Comparison of ENCODE assay signal across 8 cellular contexts in the genomic region with DNA sequence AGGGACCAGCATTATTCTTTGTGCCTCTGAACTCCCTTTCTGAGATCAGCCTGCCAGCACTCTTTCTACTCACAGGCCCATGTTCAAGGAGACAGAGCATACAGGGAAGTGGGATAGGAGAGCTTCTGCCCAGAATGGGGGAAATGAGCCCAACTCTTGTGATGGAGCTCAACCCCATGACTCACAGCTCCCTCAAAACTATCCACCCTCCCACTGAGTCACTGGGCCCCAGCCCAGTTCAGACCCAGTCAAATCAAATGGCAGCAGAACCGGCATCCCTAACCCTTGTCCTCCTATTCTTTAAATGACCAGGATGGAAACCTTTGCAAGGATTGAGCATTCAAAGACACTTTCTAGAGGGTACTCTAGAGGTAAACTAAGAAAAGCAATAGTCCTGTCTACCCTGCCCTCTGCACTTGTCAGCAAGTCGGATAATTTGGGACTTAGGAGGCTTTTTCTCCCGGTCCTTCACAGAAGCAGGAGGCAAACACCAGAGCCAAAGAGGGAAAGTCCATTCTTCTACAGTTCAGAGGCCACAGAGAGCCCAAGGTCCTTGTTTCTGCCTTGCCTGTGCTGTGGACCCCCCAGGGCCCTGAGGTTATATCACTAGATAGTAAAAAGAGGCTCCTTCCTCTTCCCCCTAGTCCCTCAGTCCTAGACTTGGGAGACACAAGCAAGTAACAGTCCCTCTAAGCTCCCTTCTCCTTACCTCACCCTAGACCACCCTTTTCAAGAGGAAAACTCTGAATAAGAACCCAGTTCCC. TPM values are rescaled to one million over a fixed set of nuclear protein-coding genes. Genes with fewer than 3 reads are reported as not detected.
DNase-seq lines count a peak whose midpoint lies in the region; ATAC-seq and TF ChIP-seq lines count a peak whose summit lies in the region.

No MANE protein-coding gene starts in this region.

- H3K27me3 ChIP-seq in prostate gland (replicated peaks; ENCODE audit: insufficient read depth) = no peaks in the 10 kb centered on the region

- peaks cover 7 to 8% of the 10 kb centered on the region in 2 donors for H3K36me3 ChIP-seq in prostate gland

- DNase-seq in GM04504 (ENCODE audit: low read depth) (peak; percentile 64), fibroblast of pulmonary artery (ENCODE audit: low read depth) (peak; percentile 67), prostate gland (ENCODE audit: low spot score) (no peak), NCI-H1694 treated with DMSO at 0.1 percent for 48 hours (lab: John Stamatoyannopoulos, UW) (no peak)

- H3K4me3 ChIP-seq in WI38 (ENCODE audit: low read depth, low read length) = peak overlapping the region; percentile 19
- peak overlapping the region; percentile 47 for H3K4me3 ChIP-seq in fibroblast of pulmonary artery (replicated peaks; ENCODE audit: low read depth, low read length)
- H3K4me3 ChIP-seq in prostate gland = no peak overlapping the region

- TF ChIP-seq CTCF in WI38 (IDR thresholded peaks at IDR 0.05; ENCODE audit: low read depth, low read length) (no peak), fibroblast of pulmonary artery (IDR thresholded peaks at IDR 0.05; ENCODE audit: low read length, missing control alignments) (no peak), prostate gland (IDR thresholded peaks at IDR 0.05) (no peak)

- no peaks in the 10 kb centered on the region for H3K9me3 ChIP-seq in prostate gland

- H3K27ac ChIP-seq in prostate gland = peak overlapping the region; percentile 63 to 72

- no peak for ATAC-seq in GM19035 (IDR thresholded peaks at IDR 0.05; ENCODE audit: unreplicated experiment)
- ATAC-seq in GM18502 (IDR thresholded peaks at IDR 0.05; ENCODE audit: poor library complexity, unreplicated experiment) = no peak
- no peak for ATAC-seq in GM18505 (IDR thresholded peaks at IDR 0.05; ENCODE audit: unreplicated experiment)

- 76% methylated on average over 3 of the region's 3 CpGs for WGBS in prostate gland

- TF ChIP-seq POLR2A in prostate gland (IDR thresholded peaks at IDR 0.05) (no peak), GM18505 (IDR thresholded peaks at IDR 0.05; ENCODE audit: borderline replicate concordance, extremely low read depth, insufficient read depth, insufficient read length) (no peak)

- intact Hi-C loops in prostate gland (cut with DNase I) = loop anchor here (10.0 kb wide), 3 partner anchors 52 to 622 kb away; a partner anchor contains a TSS

- peaks cover 15% of the 10 kb centered on the region for H3K4me1 ChIP-seq in prostate gland (replicated peaks)

RNA-seq across cellular contexts. Expression of a gene that starts 3.2 kb away (rescaled TPM):
- 10 to 100 TPM; 15.9 to 21.3 TPM for total RNA-seq in prostate gland

RNA-seq across cellular contexts. Expression of a gene that starts 9.5 kb away (rescaled TPM):
- 100 to 1,000 TPM; 100 to 114 TPM for total RNA-seq in prostate gland

RNA-seq across cellular contexts. Expression of a gene that starts 16.0 kb away (rescaled TPM):
- total RNA-seq in prostate gland = 10 to 100 TPM; 29.9 to 30.7 TPM

RNA-seq across cellular contexts. Expression of a gene that starts 32.7 kb away (rescaled TPM):
- total RNA-seq in prostate gland = 10 to 100 TPM; 12.9 to 16.8 TPM

RNA-seq across cellular contexts. Expression of a gene that starts 40.0 kb away (rescaled TPM):
- 100 to 1,000 TPM; 161 to 180 TPM for total RNA-seq in prostate gland

Comparison
In these comparisons a context has a peak if more than half of its experiments do, and no peak if none do; other contexts are left out.
1. DNase-seq: peak in GM04504 (single experiment) and fibroblast of pulmonary artery (single experiment); none in prostate gland (single experiment) and NCI-H1694 treated with DMSO at 0.1 percent for 48 hours (single experiment).
2. H3K4me3 ChIP-seq: peak in WI38 (single experiment) and fibroblast of pulmonary artery (single experiment); none in prostate gland (0 of 2).